17 cellular contexts compared by ENCODE assay signal in the genomic region with DNA sequence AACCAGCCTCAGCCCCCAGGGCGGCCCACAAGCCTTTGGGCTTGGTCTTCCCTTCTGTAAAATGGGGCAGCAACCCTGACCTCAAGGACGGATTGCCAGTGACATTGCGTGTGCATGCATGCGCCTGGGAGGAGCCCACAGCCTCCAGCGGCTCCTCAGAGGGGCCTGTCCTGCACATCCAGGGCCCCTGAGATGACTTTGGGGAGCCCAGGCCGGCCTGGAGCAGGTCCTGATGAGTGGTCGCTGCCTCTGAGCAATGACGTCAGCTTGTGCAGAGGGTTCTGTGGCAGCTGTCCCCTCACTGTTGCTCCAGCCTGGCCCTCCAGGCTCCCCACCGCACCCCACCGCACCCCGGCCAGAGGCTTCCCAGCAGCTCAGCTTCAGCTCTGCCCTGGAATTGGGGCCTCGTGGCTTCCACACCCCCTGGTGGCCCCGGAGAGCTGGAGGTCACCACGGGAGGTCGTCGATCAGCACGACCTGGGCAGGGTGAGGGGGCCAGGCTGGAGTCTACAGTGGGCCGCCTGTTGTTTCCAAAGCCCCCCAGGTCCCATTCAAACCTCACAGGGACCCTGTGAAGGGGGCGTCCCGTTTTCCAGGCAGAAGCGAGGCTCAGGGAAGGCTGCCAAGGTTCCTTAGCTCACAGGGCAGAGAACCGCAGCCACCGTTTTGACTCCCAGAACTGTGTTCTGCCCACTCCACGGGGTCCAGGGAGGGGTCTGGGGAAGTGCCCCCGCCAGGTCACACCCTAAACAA.
"Had no signal": no experiment of that assay in that cellular context is flagged by ENCODE, and none has a peak within 500 bp of the region (broad histone marks: within the 10 kb centered on the region; RNA-seq: fewer than 3 reads in every experiment).

No MANE protein-coding gene starts in this region.

- H3K9me3 Mint-ChIP-seq: activated B cell treated with CpG ODN at 0.5 μM for 24 hours; activated CD4-positive, alpha-beta memory T cell treated with anti-CD3 and anti-CD28 coated beads for 36 hours; mesothelial cell of epicardium; nephron; T-cell had no signal

- ATAC-seq: left colon, T-cell, upper lobe of right lung had no signal

- H3K27me3 Mint-ChIP-seq: activated B cell treated with CpG ODN at 0.5 μM for 24 hours; activated CD4-positive, alpha-beta memory T cell treated with anti-CD3 and anti-CD28 coated beads for 36 hours; activated naive CD8-positive, alpha-beta T cell; T-cell had no signal

- DNase-seq: activated B cell treated with CpG ODN at 0.5 μM for 24 hours; activated CD4-positive, alpha-beta memory T cell treated with anti-CD3 and anti-CD28 coated beads for 36 hours; activated CD4-positive, alpha-beta T cell treated with anti-CD3 and anti-CD28 coated beads for 4 hours; dermis blood vessel endothelial cell; effector memory CD4-positive, alpha-beta T cell; esophagus squamous epithelium; left colon; nucleus accumbens; stimulated activated CD4-positive, alpha-beta T cell treated with anti-CD3 and anti-CD28 coated beads, Interleukin-2, amount 100 ng/mL, for 48 hours; T-cell; upper lobe of right lung had no signal

- H3K27ac Mint-ChIP-seq: activated CD4-positive, alpha-beta memory T cell treated with anti-CD3 and anti-CD28 coated beads for 36 hours had no signal

- H3K9me3 ChIP-seq: esophagus squamous epithelium, thoracic aorta, upper lobe of right lung had no signal

- H3K4me3 Mint-ChIP-seq: activated B cell treated with CpG ODN at 0.5 μM for 24 hours; activated CD4-positive, alpha-beta memory T cell treated with anti-CD3 and anti-CD28 coated beads for 36 hours; activated naive CD8-positive, alpha-beta T cell; mesothelial cell of epicardium; nephron had no signal

- H3K4me3 ChIP-seq: esophagus squamous epithelium, hepatocyte, lung, thoracic aorta, upper lobe of right lung had no signal

- H3K27ac ChIP-seq: thoracic aorta, upper lobe of right lung had no signal

- H3K27me3 ChIP-seq: hepatocyte, upper lobe of right lung had no signal

- H3K36me3 Mint-ChIP-seq: activated naive CD8-positive, alpha-beta T cell had no signal
